ENCODE assay signal across 11 cellular contexts in the genomic region with DNA sequence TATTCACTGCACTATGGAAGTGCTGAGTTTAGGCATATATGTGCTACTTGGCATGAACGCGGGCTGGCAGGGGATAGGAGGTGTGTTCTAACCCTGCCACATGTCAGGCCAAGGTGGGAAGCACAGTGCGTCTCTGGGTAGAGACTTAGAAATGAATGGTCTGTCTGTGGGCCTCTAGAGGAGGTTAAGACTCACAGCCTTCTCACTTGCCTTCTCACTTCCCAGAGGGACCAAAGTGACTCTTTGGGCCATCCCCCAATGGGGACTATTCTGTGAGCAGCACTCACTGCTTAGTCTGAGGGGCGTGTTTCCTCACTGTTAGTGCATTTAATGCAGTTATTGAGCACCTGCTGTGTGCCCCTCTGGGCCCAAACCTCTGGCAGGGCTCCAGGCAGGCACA.
"Had no signal": no experiment of that assay in that cellular context is flagged by ENCODE, and none has a peak within 500 bp of the region (broad histone marks: within the 10 kb centered on the region; RNA-seq: fewer than 3 reads in every experiment).

No MANE protein-coding gene starts in this region.

- H3K9me3 ChIP-seq: ovary had no signal

- DNase-seq: activated CD4-positive, alpha-beta T cell treated with anti-CD3 and anti-CD28 coated beads, Interleukin-2, amount 50 U/mL, for 48 hours; activated CD4-positive, CD25-positive, alpha-beta regulatory T cell treated with anti-CD3 and anti-CD28 coated beads, Interleukin-2, amount 50 U/mL, for 72 hours; activated CD8-positive, alpha-beta memory T cell treated with anti-CD3 and anti-CD28 coated beads, Interleukin-2, amount 10 ng/mL, durations not matched to agents 7 days and 5 days; activated effector memory CD4-positive, alpha-beta T cell treated with Interleukin-2 at 50 U/mL for 16 hours; activated T-cell treated with anti-CD3 and anti-CD28 coated beads, Interleukin-2, amount 50 U/mL, for 24 hours; anterior cingulate cortex; foreskin melanocyte; head of caudate nucleus; nephron progenitor cell; ovary; stimulated activated CD4-positive, alpha-beta T cell treated with anti-CD3 and anti-CD28 coated beads, Interleukin-4, amount 100 ng/mL, for 24 hours had no signal

- H3K36me3 ChIP-seq: ovary had no signal

- H3K4me3 ChIP-seq: ovary had no signal

- H3K27ac ChIP-seq: ovary had no signal
